Comparison of ENCODE assay signal across 17 cellular contexts in genomic region chr9:38092200-38092524, GRCh38.
"Had no signal": no experiment of that assay in that cellular context is flagged by ENCODE, and none has a peak within 500 bp of the region (broad histone marks: within the 10 kb centered on the region; RNA-seq: fewer than 3 reads in every experiment).

No MANE protein-coding gene starts in this region.

- H3K36me3 ChIP-seq: left lung, neutrophil, thyroid gland, uterus had no signal

- H3K9me3 ChIP-seq: left lung, mucosa of descending colon, neutrophil, thyroid gland, uterus had no signal

- DNase-seq: activated CD4-positive, alpha-beta T cell treated with anti-CD3 and anti-CD28 coated beads for 36 hours; activated CD8-positive, alpha-beta memory T cell treated with anti-CD3 and anti-CD28 coated beads, Interleukin-2, amount 50 U/mL, for 4 hours; activated CD8-positive, alpha-beta T cell treated with anti-CD3 and anti-CD28 coated beads for 36 hours; activated naive CD8-positive, alpha-beta T cell treated with anti-CD3 and anti-CD28 coated beads for 36 hours; activated T-cell treated with anti-CD3 and anti-CD28 coated beads, Interleukin-2, amount 50 U/mL, for 72 hours; cortex of kidney; effector CD8-positive, alpha-beta T cell; foreskin fibroblast; hippocampal formation; left lung; mucosa of descending colon; natural killer cell; stimulated activated CD4-positive, alpha-beta T cell treated with anti-CD3 and anti-CD28 coated beads, Interleukin-2, amount 100 ng/mL, for 48 hours; thyroid gland; uterus had no signal

- H3K27ac ChIP-seq: left lung, neutrophil, thyroid gland, uterus had no signal

- H3K4me1 ChIP-seq: thyroid gland had no signal

- H3K27me3 ChIP-seq: left lung, thyroid gland, uterus had no signal

- FAIRE-seq: keratinocyte had no signal

- ATAC-seq: activated CD4-positive, alpha-beta T cell treated with anti-CD3 and anti-CD28 coated beads for 36 hours; activated CD8-positive, alpha-beta T cell treated with anti-CD3 and anti-CD28 coated beads for 36 hours; activated T-cell treated with anti-CD3 and anti-CD28 coated beads, Interleukin-2, amount 50 U/mL, for 72 hours; left lung; mucosa of descending colon; natural killer cell had no signal

- H3K4me3 ChIP-seq: left lung, mucosa of descending colon, thyroid gland, uterus had no signal
